Comparison of ENCODE assay signal across 1 cellular context in the genomic region with DNA sequence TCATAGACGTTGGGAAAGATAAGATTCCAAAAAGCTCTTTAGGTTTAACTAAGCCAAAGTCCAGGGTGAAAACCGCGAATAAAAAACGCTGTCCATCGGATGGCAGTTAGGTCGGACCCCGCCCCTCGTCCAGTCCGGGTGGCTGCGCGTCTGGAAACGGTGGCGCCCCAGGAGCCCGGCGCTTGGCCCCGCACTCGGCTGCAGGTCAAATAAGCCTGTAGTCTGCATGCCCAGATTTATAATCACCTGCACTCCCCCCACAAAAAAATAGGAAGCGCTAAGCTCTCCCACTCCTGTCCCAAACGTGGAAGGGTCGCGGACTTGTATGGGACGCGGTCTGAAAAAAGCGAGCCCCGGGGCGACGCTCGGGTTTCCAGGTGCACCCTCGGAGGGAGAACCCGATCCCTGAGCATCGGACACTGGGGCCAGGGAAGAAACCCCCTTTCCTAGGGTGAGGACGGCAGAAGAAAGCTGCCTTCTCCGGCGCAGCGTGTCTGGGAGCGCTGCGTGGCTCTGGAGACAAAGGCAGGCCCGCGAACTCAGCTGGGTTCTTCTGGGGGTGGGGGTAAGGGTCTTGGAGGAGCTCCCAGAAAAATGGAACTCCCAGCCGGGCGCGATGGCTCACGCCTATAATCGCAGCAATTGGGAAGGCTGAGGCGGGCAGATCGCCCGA.
TF ChIP-seq lines count a peak whose summit lies in the region.

No MANE protein-coding gene starts in this region.

TF ChIP-seq in GM23338, 12 proteins besides CTCF, POLR2A, EP300 and RAD21 (continued from another document):
- TF ChIP-seq ETS1 (IDR thresholded peaks at IDR 0.05) (no peak), JUNB (IDR thresholded peaks at IDR 0.05; ENCODE audit: unreplicated experiment) (no peak), EZH2 (IDR thresholded peaks at IDR 0.05; ENCODE audit: low read depth, unreplicated experiment) (no peak), EZH2phosphoT487 (IDR thresholded peaks at IDR 0.05; ENCODE audit: unreplicated experiment) (no peak), ZNF331 (CRISPR knock-in tag; IDR thresholded peaks at IDR 0.05; ENCODE audit: low read depth) (0 out of 2 replicates have a peak, but pooled peaks have one; percentile 19)
